In the genomic region with DNA sequence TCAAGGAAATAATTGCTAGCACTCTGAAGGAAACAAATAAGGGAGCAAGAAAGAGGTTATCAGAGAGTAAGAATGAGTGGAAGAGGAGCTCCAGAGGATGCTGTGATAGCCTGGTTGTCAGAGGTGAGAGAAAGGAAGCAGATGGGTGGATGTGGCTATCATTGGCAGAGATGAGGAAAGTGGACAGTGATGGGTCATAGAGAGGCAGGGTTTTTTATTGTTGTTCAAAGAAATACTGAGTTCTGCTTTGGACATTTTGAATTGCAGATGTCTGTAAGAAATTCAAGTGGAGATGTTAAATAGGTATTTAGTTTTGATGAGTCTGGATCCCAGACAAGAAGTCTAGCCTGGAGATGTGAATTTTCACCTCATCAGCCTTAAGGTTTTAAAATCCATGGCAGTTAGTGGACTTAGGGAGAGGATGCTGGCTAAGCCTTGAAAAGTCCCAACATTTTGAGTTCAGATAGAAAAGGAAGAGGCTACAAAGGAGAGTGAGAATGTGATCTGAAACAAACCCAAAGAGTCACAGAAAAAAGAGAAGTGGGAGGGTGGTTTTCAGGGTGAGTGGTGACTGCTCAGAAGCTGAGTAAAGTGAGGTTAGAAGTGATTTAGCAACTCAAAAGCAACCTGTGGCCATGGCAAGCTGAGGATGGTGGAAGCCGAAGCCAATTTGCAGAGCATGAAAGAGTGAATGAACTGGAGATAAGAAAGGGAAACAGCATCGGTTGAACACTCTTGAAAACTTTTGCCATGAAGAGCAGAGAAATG, we compare ENCODE assay signal across 11 cellular contexts.
A peak's percentile ranks its signal among the peaks of the same experiment; 100 is the strongest.
DNase-seq lines count a peak whose midpoint lies in the region; ATAC-seq lines count a peak whose summit lies in the region.
"Had no signal": no experiment of that assay in that cellular context is flagged by ENCODE, and none has a peak within 500 bp of the region (broad histone marks: within the 10 kb centered on the region; RNA-seq: fewer than 3 reads in every experiment).

No MANE protein-coding gene starts in this region.

- peaks cover 22% of the 10 kb centered on the region for H3K4me1 Mint-ChIP-seq in stimulated activated memory B cell treated with anti-CD40 and anti-IgM and Interleukin-4, amounts not matched to agents 10 μg/mL and 1 μg/mL and 100 μg/mL, for 72 hours
- H3K4me1 Mint-ChIP-seq: activated naive CD4-positive, alpha-beta T cell treated with anti-CD3 and anti-CD28 coated beads, Interleukin-2, amount 50 U/mL, for 24 hours had no signal

- H3K36me3 Mint-ChIP-seq in stimulated activated memory B cell treated with anti-CD40 and anti-IgM and Interleukin-4, amounts not matched to agents 10 μg/mL and 1 μg/mL and 100 μg/mL, for 72 hours: no peaks in the 10 kb centered on the region
- H3K36me3 Mint-ChIP-seq: activated naive CD4-positive, alpha-beta T cell treated with anti-CD3 and anti-CD28 coated beads, Interleukin-2, amount 50 U/mL, for 24 hours; WTC11 had no signal

- no peaks in the 10 kb centered on the region for H3K9me3 Mint-ChIP-seq in stimulated activated memory B cell treated with anti-CD40 and anti-IgM and Interleukin-4, amounts not matched to agents 10 μg/mL and 1 μg/mL and 100 μg/mL, for 72 hours
- H3K9me3 Mint-ChIP-seq: activated naive CD4-positive, alpha-beta T cell treated with anti-CD3 and anti-CD28 coated beads, Interleukin-2, amount 50 U/mL, for 24 hours; WTC11 had no signal

- peak overlapping the region; percentile 1 for H3K27ac Mint-ChIP-seq in stimulated activated memory B cell treated with anti-CD40 and anti-IgM and Interleukin-4, amounts not matched to agents 10 μg/mL and 1 μg/mL and 100 μg/mL, for 72 hours
- H3K27ac Mint-ChIP-seq: activated naive CD4-positive, alpha-beta T cell treated with anti-CD3 and anti-CD28 coated beads, Interleukin-2, amount 50 U/mL, for 24 hours; WTC11 had no signal

- no peaks in the 10 kb centered on the region for H3K27me3 Mint-ChIP-seq in stimulated activated memory B cell treated with anti-CD40 and anti-IgM and Interleukin-4, amounts not matched to agents 10 μg/mL and 1 μg/mL and 100 μg/mL, for 72 hours
- H3K27me3 Mint-ChIP-seq: activated naive CD4-positive, alpha-beta T cell treated with anti-CD3 and anti-CD28 coated beads, Interleukin-2, amount 50 U/mL, for 24 hours had no signal

- ATAC-seq in HG02588 (IDR thresholded peaks at IDR 0.05; ENCODE audit: unreplicated experiment): peak; percentile 91
- peak; percentile 95 for ATAC-seq in HG03378 (IDR thresholded peaks at IDR 0.05; ENCODE audit: unreplicated experiment)
- ATAC-seq in stimulated activated memory B cell treated with anti-CD40 and anti-IgM and Interleukin-4, amounts not matched to agents 10 μg/mL and 1 μg/mL and 100 μg/mL, for 72 hours: peak; percentile 91
- ATAC-seq: WTC11 had no signal

- no peak overlapping the region for H3K4me3 Mint-ChIP-seq in stimulated activated memory B cell treated with anti-CD40 and anti-IgM and Interleukin-4, amounts not matched to agents 10 μg/mL and 1 μg/mL and 100 μg/mL, for 72 hours
- H3K4me3 Mint-ChIP-seq: activated naive CD4-positive, alpha-beta T cell treated with anti-CD3 and anti-CD28 coated beads, Interleukin-2, amount 50 U/mL, for 24 hours; WTC11 had no signal

- DNase-seq in GM19238 (ENCODE audit: insufficient read length, low spot score) (peak; percentile 24), NCI-H2196 (lab: John Stamatoyannopoulos, UW; ENCODE audit: unreplicated experiment) (no peak), COLO829 (ENCODE audit: low spot score) (no peak)
- no peak for DNase-seq in stimulated activated naive CD4-positive, alpha-beta T cell (lab: John Stamatoyannopoulos, UW)
- DNase-seq: head of caudate nucleus, PC-9 had no signal
